In the genomic region with DNA sequence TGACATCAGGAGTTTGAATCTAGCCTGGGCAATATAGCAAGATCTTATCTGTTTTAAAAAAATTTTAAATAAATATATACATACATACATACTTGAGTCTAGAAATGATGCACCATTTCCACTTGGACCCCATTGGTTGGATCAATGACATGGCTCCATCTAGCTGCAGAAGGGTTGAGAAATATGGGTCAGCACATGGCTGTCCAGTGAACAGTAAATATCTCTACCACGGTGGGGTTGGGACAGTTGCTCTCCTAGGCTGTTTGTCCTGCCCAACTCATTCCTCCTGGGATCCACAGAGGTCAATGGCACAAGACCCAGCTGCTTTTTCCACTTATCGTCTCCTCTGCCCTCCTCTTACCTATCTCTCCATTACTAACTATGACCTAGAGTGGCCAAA, we compare ENCODE assay signal across 18 cellular contexts. TPM values are rescaled to one million over a fixed set of nuclear protein-coding genes. Genes with fewer than 3 reads are reported as not detected.
A peak's percentile ranks its signal among the peaks of the same experiment; 100 is the strongest.
DNase-seq lines count a peak whose midpoint lies in the region; ATAC-seq and TF ChIP-seq lines count a peak whose summit lies in the region.
"Had no signal": no experiment of that assay in that cellular context is flagged by ENCODE, and none has a peak within 500 bp of the region (broad histone marks: within the 10 kb centered on the region; RNA-seq: fewer than 3 reads in every experiment).

No MANE protein-coding gene starts in this region.

- H3K79me2 ChIP-seq in hepatocyte = no peaks in the 10 kb centered on the region

- intact Hi-C loops in IMR-90 (cut with micrococcal nuclease) = no loop called here

- peak overlapping the region; percentile 36; the same call in 1 of the 2 replicates for H2BK120ac ChIP-seq in IMR-90 (ENCODE audit: low read depth, low read length)

- H3K56ac ChIP-seq in IMR-90 (ENCODE audit: extremely low read depth, insufficient read depth, low read length) = no peak overlapping the region

- TF ChIP-seq CTCF in IMR-90 (conservative IDR thresholded peaks at IDR 0.05; ENCODE audit: low read depth, low read length) (no peak), hepatocyte (IDR thresholded peaks at IDR 0.05; ENCODE audit: poor library complexity) (no peak)

- H3K27ac ChIP-seq in IMR-90 (ENCODE audit: insufficient read depth, low read length) (no peak overlapping the region), hepatocyte (peak overlapping the region; percentile 83), substantia nigra (ENCODE audit: low read depth, low read length, poor library complexity, severe bottlenecking) (peak overlapping the region; percentile 33)
- H3K27ac ChIP-seq: A549 had no signal

- no peak overlapping the region for H2BK5ac ChIP-seq in IMR-90 (ENCODE audit: low read depth, low read length, poor library complexity, severe bottlenecking)

- H3K14ac ChIP-seq in IMR-90 (replicated peaks; ENCODE audit: low read depth, low read length) = 0 out of 2 replicates have a peak overlapping the region, but pooled peaks have one; percentile 21

- H3K4me2 ChIP-seq in IMR-90 (ENCODE audit: low read depth, low read length) (no peak overlapping the region), hepatocyte (no peak overlapping the region)
- H3K4me2 ChIP-seq: A549 had no signal

- H4K8ac ChIP-seq in IMR-90 (ENCODE audit: low read depth in 2 of 2, low read length in 2 of 2) = peak overlapping the region in 1 of 2 experiments; percentile 19; a peak in 1 of 4 replicates

- H3K27me3 ChIP-seq in IMR-90 (ENCODE audit: control insufficient read depth, insufficient read depth, low read length) (peaks cover 7% of the 10 kb centered on the region; the same call in 1 of the 2 replicates), hepatocyte (no peaks in the 10 kb centered on the region)

- no TSS peak for BruUV-seq in IMR-90 (replicated peaks; lab: Mats Ljungman, UMichigan)

- H3K4ac ChIP-seq in IMR-90 (ENCODE audit: low read depth, low read length) = no peak overlapping the region

- dilution Hi-C loops in IMR-90 (cut with HindIII; ENCODE audit: low sequenced_read_pairs, unreplicated experiment) = no loop called here

- no peak for TF ChIP-seq RAD21 in IMR-90 (IDR thresholded peaks at IDR 0.05; ENCODE audit: low read length)

- H3K9ac ChIP-seq in IMR-90 (ENCODE audit: low read depth, low read length) = no peak overlapping the region

- no peaks in the 10 kb centered on the region for H3K79me1 ChIP-seq in IMR-90 (ENCODE audit: low read depth in 1 of 2, low read length in 2 of 2)

- peak overlapping the region; percentile 32; the same call in 1 of the 2 replicates for H4K91ac ChIP-seq in IMR-90 (ENCODE audit: insufficient read depth, low read depth, low read length)

- POLR2A ChIA-PET in IMR-90 (lab: Charles Lee; ENCODE audit: unreplicated experiment) = no interaction called here

- H2BK20ac ChIP-seq in IMR-90 (ENCODE audit: low read depth, low read length) = peak overlapping the region; percentile 18; the same call in 1 of the 2 replicates

- H3K9me3 ChIP-seq in IMR-90 (ENCODE audit: control insufficient read depth, insufficient read depth, low read length) (no peaks in the 10 kb centered on the region), hepatocyte (ENCODE audit: low read depth) (no peaks in the 10 kb centered on the region)
- H3K9me3 ChIP-seq: A549 had no signal

- H3K9me1 ChIP-seq in IMR-90 (ENCODE audit: insufficient read depth, low read length) = no peaks in the 10 kb centered on the region

- no peaks in the 10 kb centered on the region for H3K4me1 ChIP-seq in IMR-90 (ENCODE audit: control insufficient read depth, insufficient read depth, low read length)
- no peaks in the 10 kb centered on the region for H3K4me1 ChIP-seq in hepatocyte (ENCODE audit: insufficient read depth)

- no peak overlapping the region for H2AK9ac ChIP-seq in IMR-90 (replicated peaks; ENCODE audit: low read depth, low read length, poor library complexity)

- H2AFZ ChIP-seq in IMR-90 (replicated peaks; ENCODE audit: low read length, poor library complexity) (peak overlapping the region; percentile 49), hepatocyte (no peak overlapping the region)

- no peak for TF ChIP-seq POLR2A in IMR-90 (IDR thresholded peaks at IDR 0.05; ENCODE audit: low read depth, low read length)

- no peak for ATAC-seq in IMR-90 (ENCODE audit: low read depth)
- ATAC-seq: Right ventricle myocardium inferior had no signal

- H3K23ac ChIP-seq in IMR-90 (ENCODE audit: low read depth, low read length) = no peak overlapping the region

- H3K4me3 ChIP-seq in IMR-90 (ENCODE audit: insufficient read depth, low read depth, low read length) = no peak overlapping the region
- no peak overlapping the region for H3K4me3 ChIP-seq in hepatocyte
- H3K4me3 ChIP-seq: A549 had no signal

- in situ Hi-C loops in IMR-90 (cut with MboI; ENCODE audit: low sequenced_read_pairs) = loop anchor here (10.0 kb wide), 1 partner anchor 112 kb away; no protein-coding TSS in a partner anchor
- in situ Hi-C loops in SK-MEL-5 (cut with HindIII; ENCODE audit: low pct_unique_long_range_greater_than_20kb, low sequenced_read_pairs) = no loop called here

- no peaks in the 10 kb centered on the region for H3K9me2 ChIP-seq in hepatocyte (replicated peaks; ENCODE audit: insufficient read depth)

- H2AK5ac ChIP-seq in IMR-90 (ENCODE audit: low read depth, low read length) = no peak overlapping the region

- no peaks in the 10 kb centered on the region for H4K20me1 ChIP-seq in IMR-90 (ENCODE audit: insufficient read depth, low read length)
- H4K20me1 ChIP-seq in hepatocyte (ENCODE audit: insufficient read depth, poor library complexity, severe bottlenecking) = no peaks in the 10 kb centered on the region

- no peak overlapping the region for H3K18ac ChIP-seq in IMR-90 (ENCODE audit: low read depth, low read length)

- CTCF ChIA-PET in IMR-90 (lab: Yijun Ruan, JAX) = interaction anchor here (1.5 to 2.3 kb wide), 3 partner anchors 15 to 30 kb away, joined by 3 to 5 read pairs (median 4); partner anchors contain the start of gene PLEKHH1

- H4K5ac ChIP-seq in IMR-90 (ENCODE audit: low read depth, low read length) = no peak overlapping the region

- no CpG with 5 or more reads among the region's 2 CpGs for WGBS in IMR-90 (ENCODE audit: extremely low coverage in 2 of 2, insufficient read length in 1 of 2), 2 experiments
- 76% methylated on average over 2 of the region's 2 CpGs for WGBS in hepatocyte (ENCODE audit: low lambda C conversion rate, missing lambda C conversion rate)

- H3K36me3 ChIP-seq in IMR-90 (ENCODE audit: control insufficient read depth, insufficient read depth, low read length) (no peaks in the 10 kb centered on the region), hepatocyte (replicated peaks; ENCODE audit: insufficient read depth, low read depth) (no peaks in the 10 kb centered on the region)

- H2BK15ac ChIP-seq in IMR-90 (ENCODE audit: low read depth, low read length) = no peak overlapping the region

- DNase-seq in IMR-90 = no peak
- DNase-seq in SK-MEL-5 (ENCODE audit: low read depth, low spot score) = peak; percentile 37
- no peak for DNase-seq in hepatocyte (ENCODE audit: low spot score)
- DNase-seq in substantia nigra (lab: John Stamatoyannopoulos, UW) = no peak
- DNase-seq in NCI-H345 (lab: John Stamatoyannopoulos, UW) = no peak
- no peak for DNase-seq in mesenteric fat pad (ENCODE audit: low spot score)
- no peak for DNase-seq in DMS 273 treated with DMSO at 0.1 percent for 48 hours (lab: John Stamatoyannopoulos, UW)
- DNase-seq: GF-D8, NCI-H1092, NCI-H1436, NCI-H187 treated with DMSO at 0.1 percent for 48 hours, NCI-H2227 treated with DMSO at 0.1 percent for 48 hours, NCI-H510A treated with DMSO at 0.1 percent for 48 hours, OCI-M1 had no signal

TF ChIP-seq in IMR-90, 13 proteins besides CTCF, POLR2A, EP300 and RAD21:
- TF ChIP-seq NFE2L2 (IDR thresholded peaks at IDR 0.05; ENCODE audit: low read depth, low read length) (no peak), FOS (IDR thresholded peaks at IDR 0.05; ENCODE audit: low read depth, low read length) (no peak)
- TF ChIP-seq, protein P1, sequence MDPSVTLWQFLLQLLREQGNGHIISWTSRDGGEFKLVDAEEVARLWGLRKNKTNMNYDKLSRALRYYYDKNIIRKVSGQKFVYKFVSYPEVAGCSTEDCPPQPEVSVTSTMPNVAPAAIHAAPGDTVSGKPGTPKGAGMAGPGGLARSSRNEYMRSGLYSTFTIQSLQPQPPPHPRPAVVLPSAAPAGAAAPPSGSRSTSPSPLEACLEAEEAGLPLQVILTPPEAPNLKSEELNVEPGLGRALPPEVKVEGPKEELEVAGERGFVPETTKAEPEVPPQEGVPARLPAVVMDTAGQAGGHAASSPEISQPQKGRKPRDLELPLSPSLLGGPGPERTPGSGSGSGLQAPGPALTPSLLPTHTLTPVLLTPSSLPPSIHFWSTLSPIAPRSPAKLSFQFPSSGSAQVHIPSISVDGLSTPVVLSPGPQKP (IDR thresholded peaks at IDR 0.05; ENCODE audit: borderline replicate concordance, low read depth, low read length) = no peak
TF ChIP-seq in IMR-90: peak in this region for 0.

RNA-seq across cellular contexts. Expression of gene PLEKHH1, which starts 23.6 kb away (rescaled TPM):
- total RNA-seq in IMR-90 (2012; rRNA removed) (under 0.01 TPM in 2 replicates), hepatocyte (17.1 and 19.5 TPM in 2 replicates), mesenteric fat pad (6.8 TPM)
- polyA plus RNA-seq in IMR-90 (2012; rRNA removed) (0.34 and 0.37 TPM in 2 replicates), hepatocyte (12.8 and 16.9 TPM in 2 replicates)
- 0.06 and 0.07 TPM in 2 replicates for polyA plus RNA-seq in IMR-90 (2012; cell fraction: cytosol; rRNA removed)
- 1.2 and 1.6 TPM in 2 replicates for polyA plus RNA-seq in IMR-90 (2012; cell fraction: nucleus; rRNA removed; ENCODE audit: low replicate concordance)
- total RNA-seq in SK-MEL-5 (2014; rRNA removed; shearing (Covaris generic)) = 143 and 156 TPM in 2 replicates
- polyA plus RNA-seq in SK-MEL-5 (2015; cell fraction: cytosol; rRNA removed) = 122 and 158 TPM in 2 replicates
- 784 and 815 TPM in 2 replicates for polyA plus RNA-seq in SK-MEL-5 (2015; cell fraction: nucleus; rRNA removed)
- polyA plus RNA-seq: CD14-positive monocyte, IgD-negative memory B cell had no signal

RNA-seq across cellular contexts. Expression of gene PIGH, which starts 43.4 kb away (rescaled TPM):
- total RNA-seq in IMR-90 (2012; rRNA removed) (6.7 and 7.9 TPM in 2 replicates), hepatocyte (51.2 and 64.4 TPM in 2 replicates), mesenteric fat pad (16.9 TPM)
- polyA plus RNA-seq in IMR-90 (2012; rRNA removed) (13.5 and 23.1 TPM in 2 replicates), hepatocyte (66.4 and 75.8 TPM in 2 replicates)
- 9.9 and 11.2 TPM in 2 replicates for polyA plus RNA-seq in IMR-90 (2012; cell fraction: cytosol; rRNA removed)
- 13.0 and 23.6 TPM in 2 replicates for polyA plus RNA-seq in IMR-90 (2012; cell fraction: nucleus; rRNA removed; ENCODE audit: low replicate concordance)
- 48.7 and 52.4 TPM in 2 replicates for total RNA-seq in SK-MEL-5 (2014; rRNA removed; shearing (Covaris generic))
- polyA plus RNA-seq in SK-MEL-5 (2015; cell fraction: cytosol; rRNA removed) = 48.4 and 53.2 TPM in 2 replicates
- 63.1 and 68.5 TPM in 2 replicates for polyA plus RNA-seq in SK-MEL-5 (2015; cell fraction: nucleus; rRNA removed)
